ENCODE assay signal across 15 cellular contexts in the genomic region with DNA sequence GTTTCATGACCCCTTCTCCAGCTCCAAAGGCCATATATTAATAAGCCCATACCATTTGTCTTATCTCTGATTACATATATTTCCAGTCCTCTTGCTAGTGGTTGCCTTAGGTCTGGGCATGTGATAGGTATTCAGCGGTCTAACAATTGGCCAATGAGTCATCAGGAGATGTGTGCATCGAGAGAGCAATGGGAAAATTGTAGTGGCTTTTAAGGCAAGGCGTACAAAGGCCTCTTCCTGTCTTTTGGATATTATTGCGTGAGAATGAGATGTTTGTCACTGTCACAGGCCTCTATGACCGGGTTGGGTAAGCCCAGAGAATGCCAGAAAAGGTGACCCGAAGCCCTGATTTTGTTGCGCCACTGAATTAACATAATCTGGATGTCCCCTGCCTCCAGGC. TPM values are rescaled to one million over a fixed set of nuclear protein-coding genes. Genes with fewer than 3 reads are reported as not detected.
DNase-seq lines count a peak whose midpoint lies in the region; ATAC-seq and TF ChIP-seq lines count a peak whose summit lies in the region.
"Had no signal": no experiment of that assay in that cellular context is flagged by ENCODE, and none has a peak within 500 bp of the region (broad histone marks: within the 10 kb centered on the region; RNA-seq: fewer than 3 reads in every experiment).

No MANE protein-coding gene starts in this region.

- H3K27ac ChIP-seq in RWPE2 (ENCODE audit: poor library complexity, severe bottlenecking) = no peak overlapping the region
- no peak overlapping the region for H3K27ac ChIP-seq in lower lobe of right lung
- H3K27ac ChIP-seq: heart left ventricle, neutrophil had no signal

- peaks cover 43% of the 10 kb centered on the region for H3K27me3 Mint-ChIP-seq in HFFc6 (ENCODE audit: insufficient read depth)

- H3K4me3 ChIP-seq in RWPE2 (ENCODE audit: severe bottlenecking) (no peak overlapping the region), fibroblast of pulmonary artery (replicated peaks; ENCODE audit: low read depth, low read length) (no peak overlapping the region), lower lobe of right lung (no peak overlapping the region)
- H3K4me3 ChIP-seq: heart left ventricle had no signal

- H3K27me3 ChIP-seq in RWPE2 (ENCODE audit: insufficient read depth, poor library complexity, severe bottlenecking) (no peaks in the 10 kb centered on the region), lower lobe of right lung (ENCODE audit: low read depth) (peaks cover 10% of the 10 kb centered on the region)
- H3K27me3 ChIP-seq: BE2C had no signal

- peaks cover 28% of the 10 kb centered on the region for H3K4me1 Mint-ChIP-seq in HFFc6 (ENCODE audit: low read depth)

- intact Hi-C loops in lower lobe of right lung (cut with DNase I) = no loop called here

- H3K4me3 Mint-ChIP-seq in HFFc6 = no peak overlapping the region

- H3K36me3 Mint-ChIP-seq in HFFc6 (ENCODE audit: low read depth) = no peaks in the 10 kb centered on the region
- no peaks in the 10 kb centered on the region for H3K36me3 Mint-ChIP-seq in activated naive CD4-positive, alpha-beta T cell treated with anti-CD3 and anti-CD28 coated beads, Interleukin-2, amount 50 U/mL, for 72 hours

- TF ChIP-seq CTCF in HFFc6 (IDR thresholded peaks at IDR 0.05) = no peak
- TF ChIP-seq CTCF in RWPE2 (IDR thresholded peaks at IDR 0.05; ENCODE audit: poor library complexity, severe bottlenecking) = no peak
- TF ChIP-seq CTCF in fibroblast of pulmonary artery (IDR thresholded peaks at IDR 0.05; ENCODE audit: low read length, missing control alignments) = no peak
- TF ChIP-seq CTCF in lower lobe of right lung (IDR thresholded peaks at IDR 0.05) = no peak

- H3K4me1 ChIP-seq in RWPE2 (ENCODE audit: insufficient read depth, poor library complexity, severe bottlenecking) (no peaks in the 10 kb centered on the region), lower lobe of right lung (no peaks in the 10 kb centered on the region)
- H3K4me1 ChIP-seq: BE2C, heart left ventricle had no signal

- H3K27ac Mint-ChIP-seq in HFFc6 = no peak overlapping the region
- no peak overlapping the region for H3K27ac Mint-ChIP-seq in activated naive CD4-positive, alpha-beta T cell treated with anti-CD3 and anti-CD28 coated beads, Interleukin-2, amount 50 U/mL, for 72 hours

- H3K36me3 ChIP-seq in RWPE2 (ENCODE audit: low read depth) (no peaks in the 10 kb centered on the region), lower lobe of right lung (no peaks in the 10 kb centered on the region)
- H3K36me3 ChIP-seq: BE2C, heart left ventricle, neutrophil had no signal

- no peaks in the 10 kb centered on the region for H3K9me3 ChIP-seq in RWPE2 (ENCODE audit: severe bottlenecking)
- H3K9me3 ChIP-seq in lower lobe of right lung = no peaks in the 10 kb centered on the region
- H3K9me3 ChIP-seq: BE2C, heart left ventricle, neutrophil had no signal

- ATAC-seq in RWPE2 (ENCODE audit: low read depth) (peak; percentile 88), lower lobe of right lung (no peak), GM18519 (IDR thresholded peaks at IDR 0.05; ENCODE audit: low FRiP score, unreplicated experiment) (no peak), GM18520 (IDR thresholded peaks at IDR 0.05; ENCODE audit: unreplicated experiment) (no peak)
- no peak for ATAC-seq in activated naive CD4-positive, alpha-beta T cell treated with anti-CD3 and anti-CD28 coated beads, Interleukin-2, amount 50 U/mL, for 72 hours
- ATAC-seq: heart left ventricle had no signal

- DNase-seq in DMS153 (lab: John Stamatoyannopoulos, UW) (peak; percentile 90), HFFc6 (peak; percentile 11), RWPE2 (ENCODE audit: low spot score) (no peak), fibroblast of pulmonary artery (ENCODE audit: low read depth) (peak; percentile 5), lower lobe of right lung (no peak)
- no peak for DNase-seq in activated naive CD4-positive, alpha-beta T cell treated with anti-CD3 and anti-CD28 coated beads, Interleukin-2, amount 50 U/mL, for 72 hours (ENCODE audit: low spot score in 2 of 2)
- DNase-seq: activated CD4-positive, alpha-beta T cell treated with anti-CD3 and anti-CD28 coated beads, Interleukin-2, amount 50 U/mL, for 48 hours; activated T-cell treated with anti-CD3 and anti-CD28 coated beads, Interleukin-2, amount 50 U/mL, for 48 hours; BE2C; heart left ventricle; midbrain; stimulated activated CD4-positive, alpha-beta T cell treated with anti-CD3 and anti-CD28 coated beads, Interleukin-4, amount 100 ng/mL, for 4 hours had no signal

- H3K9me3 Mint-ChIP-seq in HFFc6 = no peaks in the 10 kb centered on the region
- no peaks in the 10 kb centered on the region for H3K9me3 Mint-ChIP-seq in activated naive CD4-positive, alpha-beta T cell treated with anti-CD3 and anti-CD28 coated beads, Interleukin-2, amount 50 U/mL, for 72 hours

RNA-seq across cellular contexts. Expression of a gene that starts 38.7 kb away (rescaled TPM):
- not detected for total RNA-seq in HFFc6 (2021; fragmentation: NEBNext Ultra II Directional; extraction: Animal tissue kit (Norgen Biotek cat#: 25700))
- total RNA-seq in lower lobe of right lung = 0.27 TPM
- total RNA-seq in activated naive CD4-positive, alpha-beta T cell treated with anti-CD3 and anti-CD28 coated beads, Interleukin-2, amount 50 U/mL, for 72 hours = not detected

RNA-seq across cellular contexts. Expression of a gene that starts 39.2 kb away (rescaled TPM):
- total RNA-seq in HFFc6 (2021; fragmentation: NEBNext Ultra II Directional; extraction: Animal tissue kit (Norgen Biotek cat#: 25700)) = not detected
- 1.0 TPM for total RNA-seq in lower lobe of right lung
- under 1 TPM; 0.41 to 0.88 TPM for total RNA-seq in activated naive CD4-positive, alpha-beta T cell treated with anti-CD3 and anti-CD28 coated beads, Interleukin-2, amount 50 U/mL, for 72 hours

Comparison
In these comparisons a context has a peak if more than half of its experiments do, and no peak if none do; other contexts are left out.
1. DNase-seq: peak in DMS153 (single experiment), HFFc6 (single experiment) and fibroblast of pulmonary artery (single experiment); none in RWPE2 (single experiment), lower lobe of right lung (single experiment) and activated naive CD4-positive, alpha-beta T cell treated with anti-CD3 and anti-CD28 coated beads, Interleukin-2, amount 50 U/mL, for 72 hours (0 of 2).